ENCODE assay signal across 9 cellular contexts in genomic region chr2:129719335-129719734, GRCh38.
"Had no signal": no experiment of that assay in that cellular context is flagged by ENCODE, and none has a peak within 500 bp of the region (broad histone marks: within the 10 kb centered on the region; RNA-seq: fewer than 3 reads in every experiment).

No MANE protein-coding gene starts in this region.

- DNase-seq: H9, HCEC 1CT, IMR-90, KBM-7 had no signal

- ATAC-seq: GM23338 had no signal

- H3K27ac ChIP-seq: KMS-11 had no signal

- H3K4me3 ChIP-seq: GM23338 had no signal

- FAIRE-seq: H1, H54, HTR-8/SVneo had no signal
